20 cellular contexts compared by ENCODE assay signal in the genomic region with DNA sequence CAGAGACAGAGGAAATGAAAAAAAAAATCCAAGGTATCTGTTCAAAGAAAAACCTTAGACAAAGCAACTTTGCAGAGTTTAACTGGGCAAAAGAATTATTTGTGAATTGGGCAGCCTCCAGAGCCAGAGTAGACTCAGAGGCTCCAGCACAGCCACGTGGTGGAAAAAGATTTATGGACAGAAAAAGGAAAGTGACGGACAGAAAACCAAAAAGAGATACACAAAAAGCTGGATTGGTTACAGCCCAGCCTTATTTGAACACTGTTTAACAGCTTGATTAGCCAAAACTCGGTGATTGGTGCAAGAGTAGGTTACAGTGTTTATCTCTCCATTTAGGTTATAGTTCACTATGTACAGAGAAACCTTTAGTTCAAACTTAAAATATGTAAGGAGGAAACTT. TPM values are rescaled to one million over a fixed set of nuclear protein-coding genes. Genes with fewer than 3 reads are reported as not detected.
DNase-seq lines count a peak whose midpoint lies in the region; ATAC-seq, FAIRE-seq and TF ChIP-seq lines count a peak whose summit lies in the region.
"Had no signal": no experiment of that assay in that cellular context is flagged by ENCODE, and none has a peak within 500 bp of the region (broad histone marks: within the 10 kb centered on the region; RNA-seq: fewer than 3 reads in every experiment).

No MANE protein-coding gene starts in this region.

- H3K4me3 ChIP-seq in GM23248 = no peak overlapping the region
- H3K4me3 ChIP-seq in adrenal gland = no peak overlapping the region
- H3K4me3 ChIP-seq in HepG2 (replicated peaks in 1 of 3; ENCODE audit: insufficient read depth in 1 of 3, low read depth in 2 of 3, low read length in 3 of 3) = no peak overlapping the region
- H3K4me3 ChIP-seq in smooth muscle cell = no peak overlapping the region
- H3K4me3 ChIP-seq: BLaER1 treated with 17β-estradiol and CSF1 and Interleukin-3, amounts not matched to agents 10 nM and 100 nM; cardiac muscle cell; left ventricle myocardium inferior had no signal

- H3K27ac Mint-ChIP-seq in stimulated activated naive B cell treated with anti-CD40 and anti-IgM and Interleukin-4, amounts not matched to agents 10 μg/mL and 1 μg/mL and 100 μg/mL, for 72 hours = no peak overlapping the region
- H3K27ac Mint-ChIP-seq: activated CD4-positive, alpha-beta memory T cell treated with anti-CD3 and anti-CD28 coated beads, Interleukin-2, amount 10 ng/mL, durations not matched to agents 7 days and 5 days had no signal

- H3F3A ChIP-seq in GM23248 (ENCODE audit: insufficient read depth) (no peaks in the 10 kb centered on the region), smooth muscle cell (ENCODE audit: low read depth) (no peaks in the 10 kb centered on the region)

- H4K20me1 ChIP-seq in GM23248 (ENCODE audit: insufficient read depth) (no peaks in the 10 kb centered on the region), HepG2 (ENCODE audit: insufficient read depth, low read length) (no peaks in the 10 kb centered on the region), smooth muscle cell (ENCODE audit: low read depth) (no peaks in the 10 kb centered on the region)
- H4K20me1 ChIP-seq: BLaER1 treated with 17β-estradiol and CSF1 and Interleukin-3, amounts not matched to agents 10 nM and 100 nM had no signal

- WGBS in GM23248 (ENCODE audit: low coverage in 1 of 2, low lambda C conversion rate in 2 of 2, missing lambda C conversion rate in 2 of 2), 2 experiments = 1 to 5% methylated on average over 3 of the region's 3 CpGs
- 9 to 13% (median 11%) methylated on average over 3 of the region's 3 CpGs for WGBS in adrenal gland, 4 donors
- 3% methylated on average over 3 of the region's 3 CpGs for WGBS in HepG2 (ENCODE audit: low lambda C conversion rate)
- WGBS in smooth muscle cell (ENCODE audit: low lambda C conversion rate) = 29% methylated on average over 3 of the region's 3 CpGs

- in situ Hi-C loops in GM23248 (cut with MboI) (no loop called here), HepG2 (cut with HindIII; ENCODE audit: extremely low pct_ligation_motif_present, low pct_unique_long_range_greater_than_20kb) (no loop called here)

- H3K4me2 ChIP-seq in GM23248 (ENCODE audit: unreplicated experiment) (no peak overlapping the region), HepG2 (ENCODE audit: low read depth, low read length) (0 out of 2 replicates have a peak overlapping the region, but pooled peaks have one; percentile 19), smooth muscle cell (peak overlapping the region; percentile 34)
- H3K4me2 ChIP-seq: BLaER1 treated with 17β-estradiol and CSF1 and Interleukin-3, amounts not matched to agents 10 nM and 100 nM had no signal

- no peak overlapping the region for H3K4me3 Mint-ChIP-seq in stimulated activated naive B cell treated with anti-CD40 and anti-IgM and Interleukin-4, amounts not matched to agents 10 μg/mL and 1 μg/mL and 100 μg/mL, for 72 hours
- H3K4me3 Mint-ChIP-seq: activated CD4-positive, alpha-beta memory T cell treated with anti-CD3 and anti-CD28 coated beads, Interleukin-2, amount 10 ng/mL, durations not matched to agents 7 days and 5 days had no signal

- CTCF ChIA-PET in HepG2 (lab: Yijun Ruan, JAX; ENCODE audit: low intra/inter-chr PET ratio, low total read pairs) = no interaction called here

- H3K27me3 ChIP-seq in GM23248 (replicated peaks; ENCODE audit: insufficient read depth) = no peaks in the 10 kb centered on the region; the same call in 1 of the 2 replicates
- no peaks in the 10 kb centered on the region for H3K27me3 ChIP-seq in adrenal gland
- H3K27me3 ChIP-seq in HepG2 (ENCODE audit: control insufficient read depth in 1 of 2, insufficient read depth in 2 of 2, low read length in 2 of 2) = peaks cover 0 to 3% of the 10 kb centered on the region in 2 experiments; a peak in 2 of 5 replicates
- no peaks in the 10 kb centered on the region for H3K27me3 ChIP-seq in smooth muscle cell (ENCODE audit: low read depth)
- H3K27me3 ChIP-seq: BLaER1 treated with 17β-estradiol and CSF1 and Interleukin-3, amounts not matched to agents 10 nM and 100 nM; cardiac muscle cell had no signal

- H3K27me3 Mint-ChIP-seq in stimulated activated naive B cell treated with anti-CD40 and anti-IgM and Interleukin-4, amounts not matched to agents 10 μg/mL and 1 μg/mL and 100 μg/mL, for 72 hours = peaks cover 0 to 3% of the 10 kb centered on the region in 2 donors

- no peak for TF ChIP-seq RAD21 in HepG2 (CRISPR knock-in tag; IDR thresholded peaks at IDR 0.05)

- no peak for ATAC-seq in HepG2
- ATAC-seq in stimulated activated naive B cell treated with anti-CD40 and anti-IgM and Interleukin-4, amounts not matched to agents 10 μg/mL and 1 μg/mL and 100 μg/mL, for 72 hours (replicated peaks) = no peak
- no peak for ATAC-seq in HG03565 (IDR thresholded peaks at IDR 0.05; ENCODE audit: unreplicated experiment)

- H3K9ac ChIP-seq in GM23248 (no peak overlapping the region), HepG2 (ENCODE audit: insufficient read depth, low read depth, low read length) (no peak overlapping the region), smooth muscle cell (ENCODE audit: low read depth) (no peak overlapping the region)
- H3K9ac ChIP-seq: BLaER1 treated with 17β-estradiol and CSF1 and Interleukin-3, amounts not matched to agents 10 nM and 100 nM had no signal

- no peaks in the 10 kb centered on the region for H3K9me3 ChIP-seq in GM23248 (ENCODE audit: low read depth)
- no peaks in the 10 kb centered on the region for H3K9me3 ChIP-seq in adrenal gland (replicated peaks in 1 of 3)
- no peaks in the 10 kb centered on the region for H3K9me3 ChIP-seq in HepG2 (ENCODE audit: low read length)
- no peaks in the 10 kb centered on the region for H3K9me3 ChIP-seq in smooth muscle cell (replicated peaks; ENCODE audit: low read depth)
- H3K9me3 ChIP-seq: left ventricle myocardium inferior had no signal

- no TSS peak for BruUV-seq in HepG2 (replicated peaks; lab: Mats Ljungman, UMichigan)

- H3K4me1 ChIP-seq in GM23248 (ENCODE audit: insufficient read depth) = 0 out of 2 replicates have a peak, but pooled peaks cover 5% of the 10 kb centered on the region
- H3K4me1 ChIP-seq in adrenal gland (replicated peaks in 1 of 2) = peaks cover 8 to 12% of the 10 kb centered on the region in 2 donors
- peaks cover 20% of the 10 kb centered on the region for H3K4me1 ChIP-seq in HepG2 (ENCODE audit: insufficient read depth, low read length)
- H3K4me1 ChIP-seq in smooth muscle cell (ENCODE audit: low read depth) = no peaks in the 10 kb centered on the region
- H3K4me1 ChIP-seq: BLaER1 treated with 17β-estradiol and CSF1 and Interleukin-3, amounts not matched to agents 10 nM and 100 nM had no signal

- intact Hi-C loops in adrenal gland (cut with DNase I) = no loop called here
- intact Hi-C loops in HepG2 (cut with micrococcal nuclease; ENCODE audit: unreplicated experiment) = no loop called here

- TF ChIP-seq CTCF in adrenal gland (IDR thresholded peaks at IDR 0.05) (no peak), HepG2 (CRISPR knock-in tag; IDR thresholded peaks at IDR 0.05) (no peak), smooth muscle cell (IDR thresholded peaks at IDR 0.05; ENCODE audit: borderline replicate concordance, insufficient read depth, poor library complexity, severe bottlenecking) (no peak)

- FAIRE-seq in HepG2 (lab: Jason Lieb, UNC) = no peak
- FAIRE-seq: urothelium cell line had no signal

- peaks cover 3 to 14% of the 10 kb centered on the region in 2 donors for H3K9me3 Mint-ChIP-seq in stimulated activated naive B cell treated with anti-CD40 and anti-IgM and Interleukin-4, amounts not matched to agents 10 μg/mL and 1 μg/mL and 100 μg/mL, for 72 hours

- peaks cover 6 to 8% of the 10 kb centered on the region in 2 donors for H3K36me3 Mint-ChIP-seq in stimulated activated naive B cell treated with anti-CD40 and anti-IgM and Interleukin-4, amounts not matched to agents 10 μg/mL and 1 μg/mL and 100 μg/mL, for 72 hours

- DNase-seq in GM23248 (peak; percentile 18), adrenal gland (peak in 4 of 7 donors; percentile 26 to 50 (median 40)), HepG2 (ENCODE audit: low spot score) (no peak), smooth muscle cell (lab: John Stamatoyannopoulos, UW; ENCODE audit: unreplicated experiment) (no peak), RKO (ENCODE audit: low spot score) (no peak)
- DNase-seq in activated CD4-positive, alpha-beta T cell treated with anti-CD3 and anti-CD28 coated beads for 48 hours = no peak
- no peak for DNase-seq in stimulated activated naive B cell treated with anti-CD40 and anti-IgM and Interleukin-4, amounts not matched to agents 10 μg/mL and 1 μg/mL and 100 μg/mL, for 72 hours
- DNase-seq: activated CD4-positive, alpha-beta memory T cell treated with anti-CD3 and anti-CD28 coated beads, Interleukin-2, amount 10 ng/mL, durations not matched to agents 7 days and 5 days; activated gamma-delta T cell treated with Interleukin-2 at 50 U/mL for 16 hours; hippocampal formation; left ventricle myocardium inferior; NCI-H187 treated with DMSO at 0.1 percent for 48 hours; NCI-H748 treated with DMSO at 0.1 percent for 48 hours; SIG-M5; stimulated activated CD4-positive, alpha-beta T cell treated with anti-CD3 and anti-CD28 coated beads, Interleukin-15, amount 100 ng/mL, for 24 hours; T1000 had no signal

- no peaks in the 10 kb centered on the region for H3K9me2 ChIP-seq in GM23248 (ENCODE audit: insufficient read depth)

- TF ChIP-seq EP300 in HepG2 (IDR thresholded peaks at IDR 0.05; ENCODE audit: low read depth in 2 of 2, low read length in 2 of 2) (no peak), HepG2 (CRISPR knock-in tag; IDR thresholded peaks at IDR 0.05; ENCODE audit: borderline replicate concordance) (no peak)

- H2AFZ ChIP-seq in GM23248 (0 out of 2 replicates have a peak overlapping the region, but pooled peaks have one; percentile 21), HepG2 (ENCODE audit: low read length) (no peak overlapping the region), smooth muscle cell (ENCODE audit: low read depth) (peak overlapping the region; percentile 72)

- TF ChIP-seq POLR2A in adrenal gland (IDR thresholded peaks at IDR 0.05) = no peak
- no peak for TF ChIP-seq POLR2A in HepG2 (IDR thresholded peaks at IDR 0.05; ENCODE audit: insufficient read depth in 1 of 2, low read depth in 2 of 2, low read length in 2 of 2)

- POLR2A ChIA-PET in HepG2 (lab: Yijun Ruan, JAX) = no interaction called here

- H3K27ac ChIP-seq in GM23248 (no peak overlapping the region), adrenal gland (no peak overlapping the region), HepG2 (ENCODE audit: extremely low read length, insufficient read depth, low read length) (no peak overlapping the region), smooth muscle cell (ENCODE audit: low read depth) (no peak overlapping the region)
- H3K27ac ChIP-seq: BLaER1 treated with 17β-estradiol and CSF1 and Interleukin-3, amounts not matched to agents 10 nM and 100 nM; cardiac muscle cell; left ventricle myocardium inferior had no signal

- H3K4me1 Mint-ChIP-seq in stimulated activated naive B cell treated with anti-CD40 and anti-IgM and Interleukin-4, amounts not matched to agents 10 μg/mL and 1 μg/mL and 100 μg/mL, for 72 hours = peaks cover 14 to 37% of the 10 kb centered on the region in 2 donors
- H3K4me1 Mint-ChIP-seq: activated CD4-positive, alpha-beta memory T cell treated with anti-CD3 and anti-CD28 coated beads, Interleukin-2, amount 10 ng/mL, durations not matched to agents 7 days and 5 days had no signal

- H3K79me2 ChIP-seq in GM23248 (ENCODE audit: insufficient read depth) (no peaks in the 10 kb centered on the region), HepG2 (ENCODE audit: insufficient read depth, low read length) (no peaks in the 10 kb centered on the region), smooth muscle cell (ENCODE audit: low read depth) (no peaks in the 10 kb centered on the region)

- H3K36me3 ChIP-seq in GM23248 (ENCODE audit: low read depth) (no peaks in the 10 kb centered on the region), adrenal gland (replicated peaks in 1 of 2) (no peaks in the 10 kb centered on the region), HepG2 (replicated peaks in 1 of 2; ENCODE audit: control insufficient read depth in 1 of 2, insufficient read depth in 2 of 2, low read length in 2 of 2) (no peaks in the 10 kb centered on the region), smooth muscle cell (ENCODE audit: low read depth) (no peaks in the 10 kb centered on the region)
- H3K36me3 ChIP-seq: BLaER1 treated with 17β-estradiol and CSF1 and Interleukin-3, amounts not matched to agents 10 nM and 100 nM; cardiac muscle cell; left ventricle myocardium inferior had no signal

RNA-seq across cellular contexts. Expression of gene GPD1L, which starts 23.7 kb away (rescaled TPM):
- 3.5 and 3.9 TPM in 2 replicates for total RNA-seq in GM23248 (2014; rRNA removed; shearing (Covaris generic))
- polyA plus RNA-seq in GM23248 (2016; fragmentation: Nextera tagmentation; extraction: Ambion mirVana) (2.4 TPM in 2 replicates), adrenal gland (100 to 1,000 TPM in 1 of 3 donors, 10 to 100 TPM in 2; 19.7 to 116 (median 24.6) TPM), HepG2 (2011; rRNA removed) (4.0 and 4.9 TPM in 2 replicates), smooth muscle cell (3.6 and 4.1 TPM in 2 replicates)
- total RNA-seq in adrenal gland (100 to 1,000 TPM in 1 of 8 donors, 10 to 100 TPM in 7; 55.3 to 108 (median 79.1) TPM), HepG2 (2016; rRNA removed; fragmentation: Illumina TruSeq; extraction: Trizol) (13.7 and 20.1 TPM in 2 replicates), smooth muscle cell (5.9 and 8.2 TPM in 2 replicates)
- total RNA-seq in HepG2 (2016; cell fraction: cytosol; rRNA removed; fragmentation: Illumina TruSeq; extraction: Trizol; ENCODE audit: low read depth) = 1.3 and 3.3 TPM in 2 replicates
- 13.6 and 21.2 TPM in 2 replicates for total RNA-seq in HepG2 (2016; cell fraction: insoluble cytoplasmic fraction; rRNA removed; fragmentation: Illumina TruSeq; extraction: Trizol)
- total RNA-seq in HepG2 (2016; cell fraction: membrane; rRNA removed; fragmentation: Illumina TruSeq; extraction: Trizol) = 5.5 and 5.8 TPM in 2 replicates
- 8.4 and 8.6 TPM in 2 replicates for total RNA-seq in HepG2 (2016; cell fraction: nucleus; rRNA removed; fragmentation: Illumina TruSeq; extraction: Trizol)
- 2.8 and 4.0 TPM in 2 replicates for polyA plus RNA-seq in HepG2 (2011; cell fraction: cytosol; rRNA removed)
- polyA plus RNA-seq in HepG2 (2011; cell fraction: nucleus; rRNA removed) = 2.0 and 3.7 TPM in 2 replicates
- polyA plus RNA-seq in HepG2 (2012) = 4.3 and 6.1 TPM in 2 replicates
- polyA plus RNA-seq in HepG2 (2016; cell fraction: cytosol; fragmentation: Illumina TruSeq; extraction: Trizol; ENCODE audit: low read depth) = 0.65 and 0.78 TPM in 2 replicates
- polyA plus RNA-seq in HepG2 (2016; cell fraction: insoluble cytoplasmic fraction; fragmentation: Illumina TruSeq; extraction: Trizol; ENCODE audit: low read depth) = 15.6 and 16.7 TPM in 2 replicates
- polyA plus RNA-seq in HepG2 (2016; cell fraction: membrane; fragmentation: Illumina TruSeq; extraction: Trizol; ENCODE audit: low read depth) = 2.3 and 2.4 TPM in 2 replicates
- polyA plus RNA-seq in HepG2 (2016; cell fraction: nucleus; fragmentation: Illumina TruSeq; extraction: Trizol; ENCODE audit: insufficient read depth, low read depth) = 7.8 and 8.2 TPM in 2 replicates
- 4.9 and 19.8 TPM in 2 replicates for polyA minus RNA-seq in HepG2 (2011; rRNA and poly(A)+ RNA removed; ENCODE audit: low replicate concordance)
- 3.4 and 3.9 TPM in 2 replicates for polyA minus RNA-seq in HepG2 (2011; cell fraction: cytosol; rRNA and poly(A)+ RNA removed)
- 2.7 and 4.0 TPM in 2 replicates for polyA minus RNA-seq in HepG2 (2011; cell fraction: nucleus; rRNA and poly(A)+ RNA removed)

Comparison
In these comparisons a context has a peak if more than half of its experiments do, and no peak if none do; other contexts are left out.
1. DNase-seq: peak in GM23248 (single experiment) and adrenal gland (4 of 7); none in HepG2 (single experiment), smooth muscle cell (single experiment), activated CD4-positive, alpha-beta T cell treated with anti-CD3 and anti-CD28 coated beads for 48 hours (single experiment), RKO (single experiment) and stimulated activated naive B cell treated with anti-CD40 and anti-IgM and Interleukin-4, amounts not matched to agents 10 μg/mL and 1 μg/mL and 100 μg/mL, for 72 hours (single experiment).